ENCODE assay signal across 14 cellular contexts in the genomic region with DNA sequence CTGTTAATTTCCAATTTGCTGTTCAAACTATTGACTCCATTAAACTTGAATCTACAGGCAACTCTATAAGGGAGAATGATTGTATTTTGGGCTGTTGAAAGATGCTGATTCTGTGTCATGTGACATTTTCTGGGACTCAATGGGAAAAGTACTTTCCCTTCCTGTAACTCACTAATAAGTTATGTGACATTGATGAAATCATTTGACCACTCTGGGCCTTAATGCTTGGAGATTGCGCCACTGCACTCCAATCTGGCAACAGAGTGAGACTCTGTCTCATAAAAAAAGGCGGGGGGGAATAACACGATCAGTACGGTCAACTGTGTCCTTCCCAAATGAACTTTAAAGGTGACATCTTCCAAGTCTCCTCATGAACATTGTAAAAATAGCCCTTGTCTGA.
"Had no signal": no experiment of that assay in that cellular context is flagged by ENCODE, and none has a peak within 500 bp of the region (broad histone marks: within the 10 kb centered on the region; RNA-seq: fewer than 3 reads in every experiment).

No MANE protein-coding gene starts in this region.

- H3K36me3 ChIP-seq: ascending aorta, cardiac muscle cell, colonic mucosa, right atrium auricular region, transverse colon had no signal

- H3K4me1 ChIP-seq: ascending aorta, colonic mucosa, right atrium auricular region, transverse colon had no signal

- H3K27me3 ChIP-seq: ascending aorta, cardiac muscle cell, colonic mucosa, right atrium auricular region, transverse colon had no signal

- H3K4me2 ChIP-seq: smooth muscle cell had no signal

- H3K4me3 ChIP-seq: ascending aorta, cardiac muscle cell, colonic mucosa, right atrium auricular region, smooth muscle cell, transverse colon had no signal

- H3K9me3 ChIP-seq: ascending aorta, colonic mucosa, right atrium auricular region, transverse colon had no signal

- H3K27ac ChIP-seq: cardiac muscle cell, colonic mucosa, right atrium auricular region, transverse colon had no signal

- DNase-seq: activated CD4-positive, alpha-beta T cell treated with anti-CD3 and anti-CD28 coated beads, Interleukin-2, amount 10 ng/mL, durations not matched to agents 7 days and 5 days; activated CD8-positive, alpha-beta memory T cell treated with anti-CD3 and anti-CD28 coated beads, Interleukin-2, amount 50 U/mL, for 48 hours; activated naive CD8-positive, alpha-beta T cell treated with anti-CD3 and anti-CD28 coated beads, Interleukin-2, amount 10 ng/mL, durations not matched to agents 7 days and 5 days; colonic mucosa; foreskin melanocyte; posterior cingulate gyrus; stimulated activated CD4-positive, alpha-beta T cell treated with anti-CD3 and anti-CD28 coated beads, Interleukin-4, amount 100 ng/mL, for 4 hours; stimulated activated CD8-positive, alpha-beta memory T cell treated with anti-CD3 and anti-CD28 coated beads, Interleukin-4, amount 100 ng/mL, for 48 hours; stimulated activated naive CD4-positive, alpha-beta T cell treated with Interleukin-2 at 50 U/mL for 16 hours; transverse colon had no signal
